Comparison of ENCODE assay signal across 26 cellular contexts in the genomic region with DNA sequence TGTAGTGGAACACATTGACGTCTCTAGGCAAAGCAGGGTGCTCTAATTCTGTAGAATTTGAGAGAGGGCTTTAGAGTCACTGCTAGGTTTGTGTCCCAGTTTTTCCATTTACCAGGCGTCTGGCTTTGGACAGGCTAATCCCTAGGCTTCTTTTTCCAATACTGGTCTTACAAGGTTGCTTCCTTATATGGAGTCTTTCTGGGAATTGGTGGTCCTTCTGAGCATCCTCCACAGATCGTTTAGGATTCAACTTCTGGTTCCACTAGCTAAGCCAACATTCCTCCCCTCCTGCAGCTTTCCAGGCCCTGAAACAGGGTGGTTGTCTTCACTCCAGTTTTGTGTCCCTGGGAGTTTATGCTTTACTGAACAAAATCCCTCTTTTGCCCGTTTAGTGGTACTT.
DNase-seq lines count a peak whose midpoint lies in the region; ATAC-seq, FAIRE-seq and TF ChIP-seq lines count a peak whose summit lies in the region.
"Had no signal": no experiment of that assay in that cellular context is flagged by ENCODE, and none has a peak within 500 bp of the region (broad histone marks: within the 10 kb centered on the region; RNA-seq: fewer than 3 reads in every experiment).

No MANE protein-coding gene starts in this region.

- H3K27ac ChIP-seq in mammary epithelial cell (ENCODE audit: insufficient read depth, low read depth, low read length) (no peak overlapping the region), iPS-18a (ENCODE audit: low read length) (peak overlapping the region; percentile 49), stomach (peak overlapping the region; percentile 13 to 84 (median 64)), HepG2 (ENCODE audit: extremely low read length, insufficient read depth, low read length) (no peak overlapping the region)
- H3K27ac ChIP-seq: 22Rv1, gastrocnemius medialis, GM23248, SJCRH30, thyroid gland, WERI-Rb-1 had no signal

- H3K4me1 ChIP-seq in mammary epithelial cell (ENCODE audit: insufficient read depth, low read length) (no peaks in the 10 kb centered on the region), iPS-18a (ENCODE audit: control insufficient read depth, low read depth, low read length) (peaks cover 16% of the 10 kb centered on the region), stomach (peaks cover 19 to 59% (median 43%) of the 10 kb centered on the region in 4 donors), HepG2 (ENCODE audit: insufficient read depth, low read length) (peaks cover 17% of the 10 kb centered on the region)
- H3K4me1 ChIP-seq: SJCRH30, thyroid gland had no signal

- TF ChIP-seq RAD21 in HepG2 (CRISPR knock-in tag; IDR thresholded peaks at IDR 0.05): no peak

- no peak for FAIRE-seq in HepG2 (lab: Jason Lieb, UNC)

- H3K9me3 Mint-ChIP-seq in MCF 10A (ENCODE audit: unreplicated experiment): no peaks in the 10 kb centered on the region
- no peaks in the 10 kb centered on the region for H3K9me3 Mint-ChIP-seq in WTC11
- H3K9me3 Mint-ChIP-seq: activated naive CD8-positive, alpha-beta T cell treated with anti-CD3 and anti-CD28 coated beads, Interleukin-2, amount 10 ng/mL, durations not matched to agents 7 days and 5 days; T-helper 1 cell treated with Interleukin-12 subunit alpha and Interleukin-12 subunit beta and Interleukin-4 antibody, amounts not matched to agents 30 μg/mL and 1 μg/mL, for 36 hours had no signal

- in situ Hi-C loops in mammary epithelial cell (cut with MboI; ENCODE audit: low sequenced_read_pairs in 2 of 2): no loop called here
- in situ Hi-C loops in HepG2 (cut with HindIII; ENCODE audit: extremely low pct_ligation_motif_present, low pct_unique_long_range_greater_than_20kb): no loop called here

- H3K9me3 ChIP-seq in mammary epithelial cell (replicated peaks; ENCODE audit: insufficient read depth, low read length): no peaks in the 10 kb centered on the region
- no peaks in the 10 kb centered on the region for H3K9me3 ChIP-seq in iPS-18a (ENCODE audit: control insufficient read depth, low read depth, low read length)
- H3K9me3 ChIP-seq in stomach: no peaks in the 10 kb centered on the region
- no peaks in the 10 kb centered on the region for H3K9me3 ChIP-seq in HepG2 (ENCODE audit: low read length)
- H3K9me3 ChIP-seq: gastrocnemius medialis, SJCRH30, thyroid gland had no signal

- intact Hi-C loops in MCF 10A (cut with micrococcal nuclease) (no loop called here), mammary epithelial cell (cut with micrococcal nuclease) (no loop called here), stomach (cut with DNase I; ENCODE audit: low total_unique reads) (no loop called here), HepG2 (cut with micrococcal nuclease; ENCODE audit: unreplicated experiment) (loop anchor here (5.0 kb wide), 1 partner anchor 279 kb away; no protein-coding TSS in a partner anchor)

- dilution Hi-C loops in mammary epithelial cell (cut with HindIII; ENCODE audit: low sequenced_read_pairs): no loop called here

- H3K79me2 ChIP-seq in mammary epithelial cell (ENCODE audit: insufficient read depth, low read length) (peaks cover 29% of the 10 kb centered on the region), HepG2 (ENCODE audit: insufficient read depth, low read length) (no peaks in the 10 kb centered on the region)

- WGBS in mammary epithelial cell (ENCODE audit: low coverage, missing lambda C conversion rate): 68% methylated on average over 4 of the region's 4 CpGs
- WGBS in stomach, 5 donors: 53 to 69% (median 59%) methylated on average over 4 of the region's 4 CpGs
- 91% methylated on average over 4 of the region's 4 CpGs for WGBS in HepG2 (ENCODE audit: low lambda C conversion rate)

- CTCF ChIA-PET in MCF 10A (lab: Yijun Ruan, JAX): interaction anchor here (1.1 kb wide), 1 partner anchor 12 kb away, joined by 3 read pairs; no protein-coding TSS in a partner anchor
- CTCF ChIA-PET in mammary epithelial cell (lab: Charles Lee; ENCODE audit: low non-redundant PET): no interaction called here
- CTCF ChIA-PET in WTC11 (lab: Charles Lee): no interaction called here
- CTCF ChIA-PET in HepG2 (lab: Yijun Ruan, JAX; ENCODE audit: low intra/inter-chr PET ratio, low total read pairs): no interaction called here

- H4K20me1 ChIP-seq in mammary epithelial cell (ENCODE audit: insufficient read depth, low read length) (no peaks in the 10 kb centered on the region), HepG2 (ENCODE audit: insufficient read depth, low read length) (no peaks in the 10 kb centered on the region)

- H2AFZ ChIP-seq in mammary epithelial cell (ENCODE audit: low read depth, low read length): no peak overlapping the region
- no peak overlapping the region for H2AFZ ChIP-seq in HepG2 (ENCODE audit: low read length)
- H2AFZ ChIP-seq: GM23248 had no signal

- TF ChIP-seq EP300 in stomach (IDR thresholded peaks at IDR 0.05) (no peak), HepG2 (IDR thresholded peaks at IDR 0.05; ENCODE audit: low read depth in 2 of 2, low read length in 2 of 2) (no peak), HepG2 (CRISPR knock-in tag; IDR thresholded peaks at IDR 0.05; ENCODE audit: borderline replicate concordance) (no peak)

- H3K4me3 Mint-ChIP-seq in MCF 10A (ENCODE audit: unreplicated experiment): no peak overlapping the region
- no peak overlapping the region for H3K4me3 Mint-ChIP-seq in WTC11
- H3K4me3 Mint-ChIP-seq: activated naive CD8-positive, alpha-beta T cell treated with anti-CD3 and anti-CD28 coated beads, Interleukin-2, amount 10 ng/mL, durations not matched to agents 7 days and 5 days; T-helper 1 cell treated with Interleukin-12 subunit alpha and Interleukin-12 subunit beta and Interleukin-4 antibody, amounts not matched to agents 30 μg/mL and 1 μg/mL, for 36 hours had no signal

- TF ChIP-seq CTCF in MCF 10A (IDR thresholded peaks at IDR 0.05; ENCODE audit: unreplicated experiment): no peak
- no peak for TF ChIP-seq CTCF in mammary epithelial cell (conservative IDR thresholded peaks at IDR 0.05 in 1 of 2, IDR thresholded peaks at IDR 0.05 in 1 of 2; ENCODE audit: extremely low read depth in 1 of 2, insufficient read depth in 1 of 2, low read depth in 1 of 2, low read length in 2 of 2)
- TF ChIP-seq CTCF in WTC11 (IDR thresholded peaks at IDR 0.05): no peak
- TF ChIP-seq CTCF in stomach (IDR thresholded peaks at IDR 0.05): no peak
- no peak for TF ChIP-seq CTCF in HepG2 (CRISPR knock-in tag; IDR thresholded peaks at IDR 0.05)

- H3K9ac ChIP-seq in mammary epithelial cell (ENCODE audit: insufficient read depth, low read length) (no peak overlapping the region), iPS-18a (ENCODE audit: low read length) (no peak overlapping the region), HepG2 (ENCODE audit: insufficient read depth, low read depth, low read length) (no peak overlapping the region)
- H3K9ac ChIP-seq: GM23248 had no signal

- H3K4me1 Mint-ChIP-seq in MCF 10A (ENCODE audit: insufficient read depth, unreplicated experiment) (peaks cover 7% of the 10 kb centered on the region), WTC11 (peaks cover 49% of the 10 kb centered on the region)

- H3K27me3 Mint-ChIP-seq in MCF 10A (ENCODE audit: insufficient read depth, unreplicated experiment) (no peaks in the 10 kb centered on the region), WTC11 (ENCODE audit: low read depth) (no peaks in the 10 kb centered on the region)
- H3K27me3 Mint-ChIP-seq: activated naive CD8-positive, alpha-beta T cell treated with anti-CD3 and anti-CD28 coated beads, Interleukin-2, amount 10 ng/mL, durations not matched to agents 7 days and 5 days had no signal

- H3K27me3 ChIP-seq in mammary epithelial cell (ENCODE audit: insufficient read depth, low read length) (no peaks in the 10 kb centered on the region), iPS-18a (ENCODE audit: control insufficient read depth, insufficient read depth, low read length) (no peaks in the 10 kb centered on the region), stomach (no peaks in the 10 kb centered on the region), HepG2 (ENCODE audit: control insufficient read depth in 1 of 2, insufficient read depth in 2 of 2, low read length in 2 of 2) (no peaks in the 10 kb centered on the region)
- H3K27me3 ChIP-seq: gastrocnemius medialis, SJCRH30, thyroid gland had no signal

- BruUV-seq in MCF 10A (replicated peaks; lab: Mats Ljungman, UMichigan) (no TSS peak), mammary epithelial cell (replicated peaks; lab: Mats Ljungman, UMichigan) (no TSS peak), HepG2 (replicated peaks; lab: Mats Ljungman, UMichigan) (no TSS peak)

- DNase-seq in MCF 10A (ENCODE audit: unreplicated experiment) (no peak), mammary epithelial cell (no peak), WTC11 (ENCODE audit: low spot score) (no peak), stomach (no peak), HepG2 (ENCODE audit: low spot score) (no peak), HCEC 1CT (no peak)
- DNase-seq: activated CD8-positive, alpha-beta memory T cell treated with anti-CD3 and anti-CD28 coated beads, Interleukin-2, amount 50 U/mL, for 48 hours; activated effector memory CD4-positive, alpha-beta T cell treated with Interleukin-2 at 50 U/mL for 16 hours; activated naive CD8-positive, alpha-beta T cell treated with anti-CD3 and anti-CD28 coated beads, Interleukin-2, amount 10 ng/mL, durations not matched to agents 7 days and 5 days; DND-41; effector memory CD4-positive, alpha-beta T cell; gastrocnemius medialis; GM23248; NCI-H1092 treated with DMSO at 0.1 percent for 48 hours; NCI-H510A; NK-92 treated with Interleukin-12 subunit alpha and Interleukin-12 subunit beta, amount 100 ng/mL, for 24 hours; SJCRH30; thyroid gland; WERI-Rb-1 had no signal

- peaks cover 8% of the 10 kb centered on the region for H3K36me3 Mint-ChIP-seq in MCF 10A (ENCODE audit: insufficient read depth, unreplicated experiment)
- no peaks in the 10 kb centered on the region for H3K36me3 Mint-ChIP-seq in WTC11

- POLR2A ChIA-PET in MCF 10A (lab: Yijun Ruan, JAX): interaction anchor here (0.7 to 1.7 kb wide), 3 partner anchors 12 to 19 kb away, joined by 3 to 5 read pairs (median 3); no protein-coding TSS in a partner anchor
- POLR2A ChIA-PET in WTC11 (lab: Charles Lee): interaction anchor here (0.6 kb wide), 1 partner anchor 21 kb away, joined by 3 read pairs; no protein-coding TSS in a partner anchor
- POLR2A ChIA-PET in HepG2 (lab: Yijun Ruan, JAX): no interaction called here

- TF ChIP-seq POLR2A in stomach (IDR thresholded peaks at IDR 0.05) (no peak), HepG2 (IDR thresholded peaks at IDR 0.05; ENCODE audit: insufficient read depth in 1 of 2, low read depth in 2 of 2, low read length in 2 of 2) (no peak)

- ATAC-seq in WTC11: peak; percentile 84
- ATAC-seq in GM21360 (IDR thresholded peaks at IDR 0.05; ENCODE audit: unreplicated experiment): no peak
- ATAC-seq in HepG2: no peak
- ATAC-seq: esophagus mucosa, gastrocnemius medialis, Panc1 had no signal

- H3K27ac Mint-ChIP-seq in MCF 10A (ENCODE audit: low read depth, unreplicated experiment) (peak overlapping the region; percentile 3), WTC11 (peak overlapping the region; percentile 67; the same call in 1 of the 2 replicates)
- H3K27ac Mint-ChIP-seq: activated naive CD8-positive, alpha-beta T cell treated with anti-CD3 and anti-CD28 coated beads, Interleukin-2, amount 10 ng/mL, durations not matched to agents 7 days and 5 days; T-helper 1 cell treated with Interleukin-12 subunit alpha and Interleukin-12 subunit beta and Interleukin-4 antibody, amounts not matched to agents 30 μg/mL and 1 μg/mL, for 36 hours had no signal

- H3K4me3 ChIP-seq in mammary epithelial cell (replicated peaks in 1 of 3; ENCODE audit: insufficient read depth in 1 of 3, low read depth in 2 of 3, low read length in 3 of 3) (no peak overlapping the region), iPS-18a (ENCODE audit: low read length) (peak overlapping the region; percentile 3), stomach (no peak overlapping the region), HepG2 (replicated peaks in 1 of 3; ENCODE audit: insufficient read depth in 1 of 3, low read depth in 2 of 3, low read length in 3 of 3) (no peak overlapping the region)
- H3K4me3 ChIP-seq: gastrocnemius medialis, GM23248, SJCRH30, smooth muscle cell, thyroid gland had no signal

- no peaks in the 10 kb centered on the region for H3K36me3 ChIP-seq in mammary epithelial cell (ENCODE audit: insufficient read depth, low read length)
- no peaks in the 10 kb centered on the region for H3K36me3 ChIP-seq in iPS-18a (ENCODE audit: control insufficient read depth, low read depth, low read length)
- no peaks in the 10 kb centered on the region for H3K36me3 ChIP-seq in stomach
- no peaks in the 10 kb centered on the region for H3K36me3 ChIP-seq in HepG2 (replicated peaks in 1 of 2; ENCODE audit: control insufficient read depth in 1 of 2, insufficient read depth in 2 of 2, low read length in 2 of 2)
- H3K36me3 ChIP-seq: gastrocnemius medialis, SJCRH30, thyroid gland, WERI-Rb-1 had no signal

- H3K4me2 ChIP-seq in mammary epithelial cell (ENCODE audit: insufficient read depth, low read depth, low read length): no peak overlapping the region
- no peak overlapping the region for H3K4me2 ChIP-seq in HepG2 (ENCODE audit: low read depth, low read length)
- H3K4me2 ChIP-seq: smooth muscle cell had no signal

Comparison
In these comparisons a context has a peak if more than half of its experiments do, and no peak if none do; other contexts are left out.
1. H3K27ac ChIP-seq: peak in iPS-18a (single experiment) and stomach (5 of 5); none in mammary epithelial cell (single experiment) and HepG2 (single experiment).